ENCODE assay signal across 8 cellular contexts in genomic region chr10:125060851-125061556, GRCh38.
DNase-seq lines count a peak whose midpoint lies in the region; ATAC-seq and TF ChIP-seq lines count a peak whose summit lies in the region.

No MANE protein-coding gene starts in this region.

- POLR2A ChIA-PET in BJ (lab: Charles Lee), result interaction anchor here (0.6 kb wide), 1 partner anchor 131 kb away, joined by 11 read pairs; no protein-coding TSS in a partner anchor

- peak; percentile 73 for DNase-seq in BJ (ENCODE audit: low read depth)
- DNase-seq in HAP-1 (ENCODE audit: low spot score in 2 of 2), result peak; percentile 43 to 81
- DNase-seq in SHP77 treated with DMSO at 0.1 percent for 48 hours (lab: John Stamatoyannopoulos, UW), result peak; percentile 63
- DNase-seq in mammary epithelial cell, result peak; percentile 72
- DNase-seq in islet precursor cell, result peak; percentile 88
- no peak for DNase-seq in NOMO-1 treated with dmso at 0.1 percent for 144 hours (lab: John Stamatoyannopoulos, UW; ENCODE audit: unreplicated experiment)
- DNase-seq in T-helper 17 cell, result no peak

- no peaks in the 10 kb centered on the region for H4K20me1 ChIP-seq in mammary epithelial cell (ENCODE audit: insufficient read depth, low read length)

- H3K27me3 Mint-ChIP-seq in T-helper 17 cell, result peaks cover 38% of the 10 kb centered on the region

- peak overlapping the region; percentile 23 for H2AFZ ChIP-seq in mammary epithelial cell (ENCODE audit: low read depth, low read length)

- H3K27me3 ChIP-seq in BJ (ENCODE audit: control insufficient read depth, insufficient read depth, low read length) (no peaks in the 10 kb centered on the region), HAP-1 (ENCODE audit: low read depth) (no peaks in the 10 kb centered on the region), mammary epithelial cell (ENCODE audit: insufficient read depth, low read length) (no peaks in the 10 kb centered on the region), skeletal muscle tissue (ENCODE audit: control insufficient read depth in 3 of 3, insufficient read depth in 3 of 3, low read length in 3 of 3) (no peaks in the 10 kb centered on the region)

- H3K9me3 ChIP-seq in HAP-1 (no peaks in the 10 kb centered on the region), mammary epithelial cell (replicated peaks; ENCODE audit: insufficient read depth, low read length) (no peaks in the 10 kb centered on the region), skeletal muscle tissue (ENCODE audit: control insufficient read depth in 3 of 3, low read length in 3 of 3) (no peaks in the 10 kb centered on the region), T-helper 17 cell (ENCODE audit: control insufficient read depth, low read length, poor library complexity, severe bottlenecking) (no peaks in the 10 kb centered on the region)

- H3K4me1 ChIP-seq in HAP-1 (peaks cover 19% of the 10 kb centered on the region), mammary epithelial cell (ENCODE audit: insufficient read depth, low read length) (peaks cover 70% of the 10 kb centered on the region), skeletal muscle tissue (ENCODE audit: control insufficient read depth in 3 of 3, insufficient read depth in 3 of 3, low read length in 3 of 3) (peaks cover 90 to 100% (median 100%) of the 10 kb centered on the region in 3 donors)

- H3K4me3 ChIP-seq in BJ (ENCODE audit: low read depth, low read length), result no peak overlapping the region
- no peak overlapping the region for H3K4me3 ChIP-seq in HAP-1
- no peak overlapping the region for H3K4me3 ChIP-seq in mammary epithelial cell (replicated peaks in 1 of 3; ENCODE audit: insufficient read depth in 1 of 3, low read depth in 2 of 3, low read length in 3 of 3)
- H3K4me3 ChIP-seq in skeletal muscle tissue (ENCODE audit: low read length in 3 of 3), result peak overlapping the region; percentile 16 to 56 (median 53)

- H3K27ac Mint-ChIP-seq in T-helper 17 cell, result no peak overlapping the region

- peak; percentile 89 for TF ChIP-seq CTCF in BJ (IDR thresholded peaks at IDR 0.05; ENCODE audit: insufficient read depth, low read depth, low read length)
- TF ChIP-seq CTCF in mammary epithelial cell (conservative IDR thresholded peaks at IDR 0.05 in 1 of 2, IDR thresholded peaks at IDR 0.05 in 1 of 2; ENCODE audit: extremely low read depth in 1 of 2, insufficient read depth in 1 of 2, low read depth in 1 of 2, low read length in 2 of 2), result peak; percentile 89 to 91

- H3K4me3 Mint-ChIP-seq in T-helper 17 cell, result no peak overlapping the region

- dilution Hi-C loops in mammary epithelial cell (cut with HindIII; ENCODE audit: low sequenced_read_pairs), result no loop called here

- H3K36me3 Mint-ChIP-seq in T-helper 17 cell (ENCODE audit: low read depth), result no peaks in the 10 kb centered on the region

- intact Hi-C loops in mammary epithelial cell (cut with micrococcal nuclease), result loop anchor here (1.0 to 10.0 kb wide), 5 partner anchors 13 to 644 kb away; no protein-coding TSS in a partner anchor

- WGBS in mammary epithelial cell (ENCODE audit: low coverage, missing lambda C conversion rate), result 8% methylated on average over 15 of the region's 19 CpGs

- no peak for ATAC-seq in T-helper 17 cell

- peak overlapping the region; percentile 33 for H3K27ac ChIP-seq in mammary epithelial cell (ENCODE audit: insufficient read depth, low read depth, low read length)
- H3K27ac ChIP-seq in skeletal muscle tissue (ENCODE audit: low read depth, low read length), result peak overlapping the region; percentile 76

- H3K79me2 ChIP-seq in mammary epithelial cell (ENCODE audit: insufficient read depth, low read length), result peaks cover 93% of the 10 kb centered on the region

- CTCF ChIA-PET in BJ (lab: Yijun Ruan, JAX), result interaction anchor here (0.7 to 8.9 kb wide), 14 partner anchors 14 to 634 kb away, joined by 3 to 123 read pairs (median 4); no protein-coding TSS in a partner anchor
- CTCF ChIA-PET in mammary epithelial cell (lab: Charles Lee; ENCODE audit: low non-redundant PET), result interaction anchor here (0.5 to 1.0 kb wide), 4 partner anchors 13 to 324 kb away, joined by 3 to 5 read pairs (median 4); no protein-coding TSS in a partner anchor

- peaks cover 13% of the 10 kb centered on the region for H3K4me1 Mint-ChIP-seq in T-helper 17 cell

- H3K9ac ChIP-seq in mammary epithelial cell (ENCODE audit: insufficient read depth, low read length) (peak overlapping the region; percentile 24), skeletal muscle tissue (ENCODE audit: low read depth in 1 of 3, low read length in 3 of 3) (peak overlapping the region; percentile 44 to 82 (median 69))

- in situ Hi-C loops in HAP-1 (cut with MboI; ENCODE audit: low sequenced_read_pairs) (no loop called here), mammary epithelial cell (cut with MboI; ENCODE audit: low sequenced_read_pairs in 2 of 2) (no loop called here)

- H3K36me3 ChIP-seq in BJ (ENCODE audit: control insufficient read depth, insufficient read depth, low read length), result 0 out of 2 replicates have a peak, but pooled peaks cover 3% of the 10 kb centered on the region
- peaks cover 8% of the 10 kb centered on the region for H3K36me3 ChIP-seq in HAP-1 (replicated peaks)
- peaks cover 5% of the 10 kb centered on the region for H3K36me3 ChIP-seq in mammary epithelial cell (ENCODE audit: insufficient read depth, low read length)
- no peaks in the 10 kb centered on the region for H3K36me3 ChIP-seq in skeletal muscle tissue (ENCODE audit: control insufficient read depth in 3 of 3, insufficient read depth in 3 of 3, low read length in 3 of 3)

- peak overlapping the region; percentile 57 for H3K4me2 ChIP-seq in mammary epithelial cell (ENCODE audit: insufficient read depth, low read depth, low read length)

- no TSS peak for BruUV-seq in mammary epithelial cell (replicated peaks; lab: Mats Ljungman, UMichigan)

Comparison
In these comparisons a context has a peak if more than half of its experiments do, and no peak if none do; other contexts are left out.
1. DNase-seq: peak in BJ (single experiment), HAP-1 (2 of 2), SHP77 treated with DMSO at 0.1 percent for 48 hours (single experiment), mammary epithelial cell (single experiment) and islet precursor cell (single experiment); none in NOMO-1 treated with dmso at 0.1 percent for 144 hours (single experiment) and T-helper 17 cell (0 of 3).
2. H3K4me3 ChIP-seq: peak in skeletal muscle tissue (3 of 3); none in BJ (single experiment), HAP-1 (single experiment) and mammary epithelial cell (0 of 3).